Comparison of ENCODE assay signal across 8 cellular contexts in genomic region chr9:89593776-89594427, GRCh38. TPM values are rescaled to one million over a fixed set of nuclear protein-coding genes. Genes with fewer than 3 reads are reported as not detected.
DNase-seq lines count a peak whose midpoint lies in the region; ATAC-seq lines count a peak whose summit lies in the region.

No MANE protein-coding gene starts in this region.

- intact Hi-C loops in Right ventricle myocardium inferior (cut with DNase I) = loop anchor here (10.0 kb wide), 1 partner anchor 1051 kb away; the partner anchor contains the start of gene DIRAS2
- intact Hi-C loops in cardiac septum (cut with DNase I) = no loop called here
- intact Hi-C loops in aorta (cut with DNase I) = loop anchor here in 1 of 2 donors (2.0 kb wide), 1 partner anchor 509 kb away; no protein-coding TSS in a partner anchor

- ATAC-seq in Right ventricle myocardium inferior = peak; percentile 60
- peak; percentile 72 to 90 for ATAC-seq in naive B cell (ENCODE audit: low read depth in 2 of 2)
- peak; percentile 20 for ATAC-seq in aorta (ENCODE audit: low FRiP score)

- 49 to 51% methylated on average over 12 of the region's 12 CpGs for WGBS in aorta, 2 donors

- H3K9me3 ChIP-seq in aorta (ENCODE audit: control insufficient read depth, low read length) = no peaks in the 10 kb centered on the region

- no peak overlapping the region for H3K27ac Mint-ChIP-seq in naive B cell

- H3K4me3 Mint-ChIP-seq in naive B cell = no peak overlapping the region

- H3K4me3 ChIP-seq in aorta (ENCODE audit: low read length in 2 of 2) = no peak overlapping the region

- no peaks in the 10 kb centered on the region for H3K36me3 Mint-ChIP-seq in naive B cell

- no peaks in the 10 kb centered on the region for H3K9me3 Mint-ChIP-seq in naive B cell

- H3K36me3 ChIP-seq in aorta (ENCODE audit: control insufficient read depth in 1 of 2, insufficient read depth in 2 of 2, low read length in 1 of 2) = no peaks in the 10 kb centered on the region

- H3K27me3 ChIP-seq in aorta (ENCODE audit: control insufficient read depth in 1 of 2, insufficient read depth in 2 of 2, low read length in 1 of 2) = no peaks in the 10 kb centered on the region

- no peaks in the 10 kb centered on the region for H3K4me1 ChIP-seq in aorta (ENCODE audit: control insufficient read depth in 1 of 2, insufficient read depth in 2 of 2, low read length in 2 of 2)

- peaks cover 11 to 46% (median 13%) of the 10 kb centered on the region in 3 donors for H3K27me3 Mint-ChIP-seq in naive B cell

- no peaks in the 10 kb centered on the region for H3K4me1 Mint-ChIP-seq in naive B cell

- DNase-seq in Right ventricle myocardium inferior (ENCODE audit: missing footprints) = peak; percentile 66
- DNase-seq in cardiac septum (ENCODE audit: low spot score) = no peak
- DNase-seq in NCI-H1694 (lab: John Stamatoyannopoulos, UW) = peak; percentile 15
- DNase-seq in activated CD4-positive, alpha-beta T cell treated with anti-CD3 and anti-CD28 coated beads for 24 hours (ENCODE audit: low read depth in 2 of 2) = peak; percentile 55 to 64
- DNase-seq in dermis blood vessel endothelial cell = peak; percentile 68
- DNase-seq in naive B cell = peak; percentile 53
- peak in 1 of 2 donors; percentile 60 for DNase-seq in aorta
- DNase-seq in NCI-H526 treated with DMSO at 0.1 percent for 48 hours (lab: John Stamatoyannopoulos, UW) = no peak

- no peak overlapping the region for H3K27ac ChIP-seq in aorta (ENCODE audit: low read depth in 1 of 2, low read length in 2 of 2)

RNA-seq across cellular contexts. Expression of gene GADD45G, which starts 10.9 kb away (rescaled TPM):
- total RNA-seq in Right ventricle myocardium inferior (47.6 TPM), cardiac septum (29.6 TPM), dermis blood vessel endothelial cell (not detected in 2 replicates), aorta (1 to 10 TPM; 4.5 to 4.7 TPM)
- polyA plus RNA-seq in naive B cell (ENCODE audit: low read depth in 6 of 6) (1 to 10 TPM in 2 of 6 donors, under 1 TPM in 3, not detected in 1; 0.32 to 3.1 (median 0.96) TPM), aorta (10 to 100 TPM in 1 of 2 donors, 1 to 10 TPM in 1; 8.1 to 30.4 TPM)

Comparison
In these comparisons a context has a peak if more than half of its experiments do, and no peak if none do; other contexts are left out.
1. DNase-seq: peak in Right ventricle myocardium inferior (single experiment), NCI-H1694 (single experiment), activated CD4-positive, alpha-beta T cell treated with anti-CD3 and anti-CD28 coated beads for 24 hours (2 of 2), dermis blood vessel endothelial cell (single experiment) and naive B cell (single experiment); none in cardiac septum (single experiment) and NCI-H526 treated with DMSO at 0.1 percent for 48 hours (single experiment).
2. ATAC-seq: peak in every context shown above with its lines; median percentile 81 in naive B cell; 60 in Right ventricle myocardium inferior; 20 in aorta.